ENCODE assay signal across 9 cellular contexts in genomic region chr17:5049314-5049819, GRCh38. TPM values are rescaled to one million over a fixed set of nuclear protein-coding genes. Genes with fewer than 3 reads are reported as not detected.
DNase-seq lines count a peak whose midpoint lies in the region; ATAC-seq and TF ChIP-seq lines count a peak whose summit lies in the region.
"Had no signal": no experiment of that assay in that cellular context is flagged by ENCODE, and none has a peak within 500 bp of the region (broad histone marks: within the 10 kb centered on the region; RNA-seq: fewer than 3 reads in every experiment).

No MANE protein-coding gene starts in this region.

- 59% methylated on average over 3 of the region's 5 CpGs for WGBS in right lobe of liver (ENCODE audit: insufficient coverage, low coverage, low lambda C conversion rate, missing lambda C conversion rate)

- no peak for TF ChIP-seq POLR2A in right lobe of liver (IDR thresholded peaks at IDR 0.05)

- TF ChIP-seq CTCF in right lobe of liver (IDR thresholded peaks at IDR 0.05): no peak

- intact Hi-C loops in right lobe of liver (cut with DNase I): no loop called here

- H3K9me3 ChIP-seq in right lobe of liver: no peaks in the 10 kb centered on the region
- H3K9me3 ChIP-seq: pancreas had no signal

- no peak overlapping the region for H3K4me3 ChIP-seq in right lobe of liver
- H3K4me3 ChIP-seq: pancreas had no signal

- H3K27ac ChIP-seq in right lobe of liver: peak overlapping the region in 2 of 3 donors; percentile 47 to 63

- no peaks in the 10 kb centered on the region for H3K4me1 ChIP-seq in right lobe of liver
- H3K4me1 ChIP-seq: pancreas had no signal

- DNase-seq in activated gamma-delta T cell (lab: John Stamatoyannopoulos, UW): peak; percentile 24
- no peak for DNase-seq in right lobe of liver
- peak; percentile 37 to 85 (median 68) for DNase-seq in stimulated activated naive CD4-positive, alpha-beta T cell (lab: John Stamatoyannopoulos, UW)
- no peak for DNase-seq in H4 (ENCODE audit: low spot score)
- DNase-seq: pancreas had no signal

- no peaks in the 10 kb centered on the region for H3K36me3 ChIP-seq in right lobe of liver
- H3K36me3 ChIP-seq: pancreas had no signal

- ATAC-seq in SK-N-SH treated with all-trans-retinoic acid at 6 μM for 48 hours (peak; percentile 33; the same call in 2 of the 3 replicates), right lobe of liver (peak; percentile 39 to 58 (median 50)), GM18498 (IDR thresholded peaks at IDR 0.05; ENCODE audit: unreplicated experiment) (no peak), GM19452 (IDR thresholded peaks at IDR 0.05; ENCODE audit: unreplicated experiment) (no peak), HG03378 (IDR thresholded peaks at IDR 0.05; ENCODE audit: unreplicated experiment) (no peak)

- no peaks in the 10 kb centered on the region for H3K27me3 ChIP-seq in right lobe of liver
- H3K27me3 ChIP-seq: pancreas had no signal

TF ChIP-seq in SK-N-SH treated with all-trans-retinoic acid at 6 μM for 48 hours, 23 proteins besides CTCF, POLR2A, EP300 and RAD21:
- TF ChIP-seq ISL1 (CRISPR knock-in tag; IDR thresholded peaks at IDR 0.05) (no peak), BACH2 (CRISPR knock-in tag; IDR thresholded peaks at IDR 0.05; ENCODE audit: borderline replicate concordance) (no peak)
- TF ChIP-seq, protein P1, sequence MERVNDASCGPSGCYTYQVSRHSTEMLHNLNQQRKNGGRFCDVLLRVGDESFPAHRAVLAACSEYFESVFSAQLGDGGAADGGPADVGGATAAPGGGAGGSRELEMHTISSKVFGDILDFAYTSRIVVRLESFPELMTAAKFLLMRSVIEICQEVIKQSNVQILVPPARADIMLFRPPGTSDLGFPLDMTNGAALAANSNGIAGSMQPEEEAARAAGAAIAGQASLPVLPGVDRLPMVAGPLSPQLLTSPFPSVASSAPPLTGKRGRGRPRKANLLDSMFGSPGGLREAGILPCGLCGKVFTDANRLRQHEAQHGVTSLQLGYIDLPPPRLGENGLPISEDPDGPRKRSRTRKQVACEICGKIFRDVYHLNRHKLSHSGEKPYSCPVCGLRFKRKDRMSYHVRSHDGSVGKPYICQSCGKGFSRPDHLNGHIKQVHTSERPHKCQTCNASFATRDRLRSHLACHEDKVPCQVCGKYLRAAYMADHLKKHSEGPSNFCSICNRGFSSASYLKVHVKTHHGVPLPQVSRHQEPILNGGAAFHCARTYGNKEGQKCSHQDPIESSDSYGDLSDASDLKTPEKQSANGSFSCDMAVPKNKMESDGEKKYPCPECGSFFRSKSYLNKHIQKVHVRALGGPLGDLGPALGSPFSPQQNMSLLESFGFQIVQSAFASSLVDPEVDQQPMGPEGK (CRISPR knock-in tag; IDR thresholded peaks at IDR 0.05; ENCODE audit: borderline replicate concordance): no peak

RNA-seq across cellular contexts. Expression of gene SLC52A1, which starts 14.1 kb away (rescaled TPM):
- total RNA-seq in right lobe of liver: under 1 TPM in 2 of 6 experiments, not detected in 4; 0.13 to 0.20 TPM
- total RNA-seq in H4 (2014; rRNA removed; shearing (Covaris generic)): not detected in 2 replicates
- total RNA-seq: pancreas had no signal

RNA-seq across cellular contexts. Expression of gene ZFP3, which starts 28.9 kb away (rescaled TPM):
- total RNA-seq in right lobe of liver: 1 to 10 TPM in 1 of 6 experiments, under 1 TPM in 5; 0.51 to 1.6 (median 0.87) TPM
- total RNA-seq in H4 (2014; rRNA removed; shearing (Covaris generic)): 0.04 and 0.14 TPM in 2 replicates

RNA-seq across cellular contexts. Expression of gene KIF1C, which starts 51.6 kb away (rescaled TPM):
- 100 to 1,000 TPM in 3 of 6 experiments, 10 to 100 TPM in 3; 59.8 to 112 (median 99.3) TPM for total RNA-seq in right lobe of liver
- total RNA-seq in H4 (2014; rRNA removed; shearing (Covaris generic)): 9.9 and 13.0 TPM in 2 replicates

RNA-seq across cellular contexts. Expression of gene INCA1, which starts 52.0 kb away (rescaled TPM):
- total RNA-seq in right lobe of liver: 1 to 10 TPM in 2 of 6 experiments, under 1 TPM in 3, not detected in 1; 0.83 to 1.3 (median 0.97) TPM
- 0.23 and 0.39 TPM in 2 replicates for total RNA-seq in H4 (2014; rRNA removed; shearing (Covaris generic))

Comparison
In these comparisons a context has a peak if more than half of its experiments do, and no peak if none do; other contexts are left out.
1. ATAC-seq: peak in SK-N-SH treated with all-trans-retinoic acid at 6 μM for 48 hours (single experiment) and right lobe of liver (4 of 4); none in GM18498 (single experiment), GM19452 (single experiment) and HG03378 (single experiment).
2. DNase-seq: peak in activated gamma-delta T cell (single experiment) and stimulated activated naive CD4-positive, alpha-beta T cell (6 of 6); none in right lobe of liver (0 of 3) and H4 (single experiment).